In genomic region chr7:35983585-35983984, GRCh38 we compare ENCODE assay signal across 23 cellular contexts.
"Had no signal": no experiment of that assay in that cellular context is flagged by ENCODE, and none has a peak within 500 bp of the region (broad histone marks: within the 10 kb centered on the region; RNA-seq: fewer than 3 reads in every experiment).

No MANE protein-coding gene starts in this region.

- H3K36me3 Mint-ChIP-seq: immature natural killer cell; natural killer cell treated with Interleukin-12 subunit alpha and Interleukin-12 subunit beta and Interleukin-15 and Interleukin-18, amount 100 ng/mL, for 72 hours; neural progenitor cell had no signal

- ATAC-seq: effector memory CD8-positive, alpha-beta T cell; gastroesophageal sphincter; left colon; left ventricle myocardium superior; psoas muscle had no signal

- H3K4me1 Mint-ChIP-seq: immature natural killer cell had no signal

- H3K4me3 ChIP-seq: esophagus squamous epithelium, gastroesophageal sphincter, lung, neural progenitor cell, psoas muscle, sigmoid colon, skin epidermis, stomach, thoracic aorta, transverse colon had no signal

- H3K4me3 Mint-ChIP-seq: dendritic cell treated with granulocyte-macrophage colony-stimulating factor and Interleukin-4, amounts not matched to agents 40 ng/mL and 50 ng/mL, for 4 days; effector memory CD8-positive, alpha-beta T cell; immature natural killer cell; natural killer cell treated with Interleukin-12 subunit alpha and Interleukin-12 subunit beta and Interleukin-15 and Interleukin-18, amount 100 ng/mL, for 72 hours; neural progenitor cell had no signal

- H3K27ac Mint-ChIP-seq: dendritic cell treated with granulocyte-macrophage colony-stimulating factor and Interleukin-4, amounts not matched to agents 40 ng/mL and 50 ng/mL, for 4 days; effector memory CD8-positive, alpha-beta T cell; immature natural killer cell had no signal

- DNase-seq: effector memory CD8-positive, alpha-beta T cell; esophagus squamous epithelium; foreskin fibroblast; immature natural killer cell; left colon; left ventricle myocardium superior; mesenchymal stem cell; midbrain; psoas muscle; sigmoid colon; stimulated activated CD4-positive, alpha-beta T cell treated with anti-CD3 and anti-CD28 coated beads, Interleukin-2, amount 100 ng/mL, for 24 hours; stimulated activated CD4-positive, alpha-beta T cell treated with anti-CD3 and anti-CD28 coated beads, Interleukin-4, amount 100 ng/mL, for 4 hours; stimulated activated naive CD4-positive, alpha-beta T cell; stomach; substantia nigra; transverse colon had no signal

- H3K9me3 Mint-ChIP-seq: dendritic cell treated with granulocyte-macrophage colony-stimulating factor and Interleukin-4, amounts not matched to agents 40 ng/mL and 50 ng/mL, for 4 days; effector memory CD8-positive, alpha-beta T cell; immature natural killer cell; natural killer cell treated with Interleukin-12 subunit alpha and Interleukin-12 subunit beta and Interleukin-15 and Interleukin-18, amount 100 ng/mL, for 72 hours; neural progenitor cell had no signal
